ENCODE assay signal across 25 cellular contexts in genomic region chr4:41524446-41524845, GRCh38. TPM values are rescaled to one million over a fixed set of nuclear protein-coding genes. Genes with fewer than 3 reads are reported as not detected.
DNase-seq lines count a peak whose midpoint lies in the region; ATAC-seq and TF ChIP-seq lines count a peak whose summit lies in the region.
"Had no signal": no experiment of that assay in that cellular context is flagged by ENCODE, and none has a peak within 500 bp of the region (broad histone marks: within the 10 kb centered on the region; RNA-seq: fewer than 3 reads in every experiment).

No MANE protein-coding gene starts in this region.

- intact Hi-C loops in Calu3 (cut with micrococcal nuclease; ENCODE audit: unreplicated experiment): no loop called here
- intact Hi-C loops in naive thymus-derived CD4-positive, alpha-beta T cell (cut with micrococcal nuclease): no loop called here

- H2AFZ ChIP-seq in SK-N-SH (ENCODE audit: low read depth): no peak overlapping the region

- TF ChIP-seq RAD21 in SK-N-SH (IDR thresholded peaks at IDR 0.05; ENCODE audit: low read length): no peak

- no TSS peak for BruUV-seq in Calu3 (replicated peaks; lab: Mats Ljungman, UMichigan)

- TF ChIP-seq CTCF in Calu3 (IDR thresholded peaks at IDR 0.05; ENCODE audit: unreplicated experiment) (no peak), SK-N-SH (IDR thresholded peaks at IDR 0.05) (no peak), nephron progenitor cell (IDR thresholded peaks at IDR 0.05) (no peak)

- TF ChIP-seq EP300 in SK-N-SH (IDR thresholded peaks at IDR 0.05; ENCODE audit: borderline replicate concordance in 1 of 2, low read depth in 1 of 2, low read length in 1 of 2): no peak

- H3K36me3 Mint-ChIP-seq in Calu3 (ENCODE audit: insufficient read depth, unreplicated experiment) (peaks cover 23% of the 10 kb centered on the region), nephron progenitor cell (ENCODE audit: low read depth) (peaks cover 11% of the 10 kb centered on the region)
- no peaks in the 10 kb centered on the region for H3K36me3 Mint-ChIP-seq in naive thymus-derived CD8-positive, alpha-beta T cell
- no peaks in the 10 kb centered on the region for H3K36me3 Mint-ChIP-seq in naive thymus-derived CD4-positive, alpha-beta T cell
- H3K36me3 Mint-ChIP-seq: activated naive CD4-positive, alpha-beta T cell treated with anti-CD3 and anti-CD28 coated beads, Interleukin-2, amount 10 ng/mL, durations not matched to agents 7 days and 5 days; naive B cell had no signal

- H3K27me3 Mint-ChIP-seq in Calu3 (ENCODE audit: unreplicated experiment) (no peaks in the 10 kb centered on the region), nephron progenitor cell (ENCODE audit: low read depth, poor library complexity) (no peaks in the 10 kb centered on the region)
- peaks cover 0 to 9% (median 0%) of the 10 kb centered on the region in 5 donors for H3K27me3 Mint-ChIP-seq in naive thymus-derived CD8-positive, alpha-beta T cell
- H3K27me3 Mint-ChIP-seq in naive thymus-derived CD4-positive, alpha-beta T cell: peaks cover 0 to 6% (median 0%) of the 10 kb centered on the region in 5 donors
- H3K27me3 Mint-ChIP-seq: activated naive CD4-positive, alpha-beta T cell treated with anti-CD3 and anti-CD28 coated beads, Interleukin-2, amount 10 ng/mL, durations not matched to agents 7 days and 5 days; effector memory CD8-positive, alpha-beta T cell; naive B cell had no signal

- no peaks in the 10 kb centered on the region for H3K27me3 ChIP-seq in SK-N-SH (ENCODE audit: insufficient read depth)
- no peaks in the 10 kb centered on the region for H3K27me3 ChIP-seq in naive thymus-derived CD4-positive, alpha-beta T cell (ENCODE audit: control insufficient read depth in 2 of 2, insufficient read depth in 2 of 2, low read length in 2 of 2)
- H3K27me3 ChIP-seq: breast epithelium, esophagus squamous epithelium, tibial nerve had no signal

- H3K9me3 ChIP-seq in SK-N-SH: no peaks in the 10 kb centered on the region
- H3K9me3 ChIP-seq in naive thymus-derived CD4-positive, alpha-beta T cell (ENCODE audit: control insufficient read depth in 2 of 3, low read length in 3 of 3): no peaks in the 10 kb centered on the region
- H3K9me3 ChIP-seq: breast epithelium, esophagus squamous epithelium, tibial nerve had no signal

- H3K4me3 Mint-ChIP-seq in Calu3 (ENCODE audit: low read depth, unreplicated experiment): no peak overlapping the region
- no peak overlapping the region for H3K4me3 Mint-ChIP-seq in nephron progenitor cell
- no peak overlapping the region for H3K4me3 Mint-ChIP-seq in naive thymus-derived CD8-positive, alpha-beta T cell
- H3K4me3 Mint-ChIP-seq in naive thymus-derived CD4-positive, alpha-beta T cell: no peak overlapping the region
- H3K4me3 Mint-ChIP-seq: activated naive CD4-positive, alpha-beta T cell treated with anti-CD3 and anti-CD28 coated beads, Interleukin-2, amount 10 ng/mL, durations not matched to agents 7 days and 5 days; activated T-helper 1 cell treated with anti-CD3 and anti-CD28 coated beads, Interleukin-12 subunit alpha, Interleukin-12 subunit beta, Interleukin-2, Interleukin-4 antibody, amounts not matched to agents 30 ng/mL and 10 ng/mL and 1 ng/mL, durations not matched to agents 14 hours and 24 hours and 36 hours; effector memory CD8-positive, alpha-beta T cell; H9; naive B cell had no signal

- H3K4me3 ChIP-seq in SK-N-SH (ENCODE audit: low read depth in 2 of 2, low read length in 1 of 2): no peak overlapping the region
- H3K4me3 ChIP-seq in naive thymus-derived CD4-positive, alpha-beta T cell (ENCODE audit: low read length): no peak overlapping the region
- H3K4me3 ChIP-seq: breast epithelium, esophagus squamous epithelium, tibial nerve had no signal

- H4K20me1 ChIP-seq in SK-N-SH (ENCODE audit: insufficient read depth): no peaks in the 10 kb centered on the region

- H3K36me3 ChIP-seq in SK-N-SH (replicated peaks in 1 of 2; ENCODE audit: control insufficient read depth in 1 of 2, insufficient read depth in 2 of 2, low read length in 1 of 2): no peaks in the 10 kb centered on the region
- no peaks in the 10 kb centered on the region for H3K36me3 ChIP-seq in naive thymus-derived CD4-positive, alpha-beta T cell (ENCODE audit: control insufficient read depth in 2 of 3, insufficient read depth in 3 of 3, low read length in 3 of 3)
- H3K36me3 ChIP-seq: breast epithelium, esophagus squamous epithelium, tibial nerve had no signal

- H3K27ac ChIP-seq in SK-N-SH (ENCODE audit: low read depth in 2 of 2, low read length in 1 of 2): no peak overlapping the region
- no peak overlapping the region for H3K27ac ChIP-seq in naive thymus-derived CD4-positive, alpha-beta T cell (ENCODE audit: low read depth, low read length)
- H3K27ac ChIP-seq: breast epithelium, esophagus squamous epithelium had no signal

- H3K9me2 ChIP-seq in SK-N-SH: no peaks in the 10 kb centered on the region

- H3K9me3 Mint-ChIP-seq in Calu3 (ENCODE audit: low read depth, unreplicated experiment) (peaks cover 4% of the 10 kb centered on the region), nephron progenitor cell (no peaks in the 10 kb centered on the region)
- H3K9me3 Mint-ChIP-seq in naive thymus-derived CD8-positive, alpha-beta T cell: peaks cover 0 to 2% (median 0%) of the 10 kb centered on the region in 9 donors
- H3K9me3 Mint-ChIP-seq in naive thymus-derived CD4-positive, alpha-beta T cell: peaks cover 0 to 16% (median 0%) of the 10 kb centered on the region in 11 donors
- H3K9me3 Mint-ChIP-seq: activated naive CD4-positive, alpha-beta T cell treated with anti-CD3 and anti-CD28 coated beads, Interleukin-2, amount 10 ng/mL, durations not matched to agents 7 days and 5 days; activated T-helper 1 cell treated with anti-CD3 and anti-CD28 coated beads, Interleukin-12 subunit alpha, Interleukin-12 subunit beta, Interleukin-2, Interleukin-4 antibody, amounts not matched to agents 30 ng/mL and 10 ng/mL and 1 ng/mL, durations not matched to agents 14 hours and 24 hours and 36 hours; H9 had no signal

- DNase-seq in Calu3 (no peak), HEK293T (ENCODE audit: extremely low spot score) (no peak), SK-N-SH (peak; percentile 26), nephron progenitor cell (no peak), glomerular visceral epithelial cell (ENCODE audit: extremely low spot score) (no peak)
- DNase-seq in naive thymus-derived CD8-positive, alpha-beta T cell: no peak
- DNase-seq in naive thymus-derived CD4-positive, alpha-beta T cell: no peak
- DNase-seq: activated CD4-positive, CD25-positive, alpha-beta regulatory T cell; activated naive CD4-positive, alpha-beta T cell treated with anti-CD3 and anti-CD28 coated beads, Interleukin-2, amount 10 ng/mL, durations not matched to agents 7 days and 5 days; C1 segment of cervical spinal cord; effector memory CD8-positive, alpha-beta T cell; esophagus squamous epithelium; hippocampal formation; Kasumi-1; naive B cell; NCI-H2171 treated with DMSO at 0.1 percent for 48 hours; NCI-H510A treated with DMSO at 0.1 percent for 48 hours; SIG-M5; stimulated activated CD4-positive, alpha-beta T cell treated with anti-CD3 and anti-CD28 coated beads, Interleukin-2, amount 100 ng/mL, for 24 hours had no signal

- WGBS in SK-N-SH (ENCODE audit: low lambda C conversion rate): 43% methylated on average over 4 of the region's 4 CpGs

- H3K9ac ChIP-seq in SK-N-SH: no peak overlapping the region

- H3K27ac Mint-ChIP-seq in Calu3 (ENCODE audit: unreplicated experiment) (peak overlapping the region; percentile 92), nephron progenitor cell (peak overlapping the region; percentile 14)
- no peak overlapping the region for H3K27ac Mint-ChIP-seq in naive thymus-derived CD8-positive, alpha-beta T cell
- no peak overlapping the region for H3K27ac Mint-ChIP-seq in naive thymus-derived CD4-positive, alpha-beta T cell
- H3K27ac Mint-ChIP-seq: activated naive CD4-positive, alpha-beta T cell treated with anti-CD3 and anti-CD28 coated beads, Interleukin-2, amount 10 ng/mL, durations not matched to agents 7 days and 5 days; activated T-helper 1 cell treated with anti-CD3 and anti-CD28 coated beads, Interleukin-12 subunit alpha, Interleukin-12 subunit beta, Interleukin-2, Interleukin-4 antibody, amounts not matched to agents 30 ng/mL and 10 ng/mL and 1 ng/mL, durations not matched to agents 14 hours and 24 hours and 36 hours; effector memory CD8-positive, alpha-beta T cell; naive B cell had no signal

- CTCF ChIA-PET in Calu3 (lab: Charles Lee): no interaction called here
- CTCF ChIA-PET in HEK293T (lab: Yijun Ruan, JAX): no interaction called here
- CTCF ChIA-PET in SK-N-SH (lab: Yijun Ruan, JAX): no interaction called here
- CTCF ChIA-PET in naive thymus-derived CD4-positive, alpha-beta T cell (lab: Charles Lee): no interaction called here

- H3K4me2 ChIP-seq in SK-N-SH: no peak overlapping the region

- H3K4me1 ChIP-seq in SK-N-SH (ENCODE audit: control insufficient read depth in 1 of 2, insufficient read depth in 2 of 2, low read depth in 1 of 2, low read length in 1 of 2): peaks cover 0 to 4% of the 10 kb centered on the region in 2 experiments; a peak in 1 of 4 replicates
- no peaks in the 10 kb centered on the region for H3K4me1 ChIP-seq in naive thymus-derived CD4-positive, alpha-beta T cell (ENCODE audit: control insufficient read depth in 2 of 2, insufficient read depth in 2 of 2, low read length in 2 of 2)
- H3K4me1 ChIP-seq: breast epithelium, esophagus squamous epithelium had no signal

- peaks cover 35% of the 10 kb centered on the region for H3K4me1 Mint-ChIP-seq in Calu3 (ENCODE audit: low read depth, unreplicated experiment)
- peaks cover 37% of the 10 kb centered on the region for H3K4me1 Mint-ChIP-seq in nephron progenitor cell
- H3K4me1 Mint-ChIP-seq in naive thymus-derived CD8-positive, alpha-beta T cell: no peaks in the 10 kb centered on the region
- H3K4me1 Mint-ChIP-seq in naive thymus-derived CD4-positive, alpha-beta T cell: no peaks in the 10 kb centered on the region
- H3K4me1 Mint-ChIP-seq: activated naive CD4-positive, alpha-beta T cell treated with anti-CD3 and anti-CD28 coated beads, Interleukin-2, amount 10 ng/mL, durations not matched to agents 7 days and 5 days; naive B cell had no signal

- H3K79me2 ChIP-seq in SK-N-SH (ENCODE audit: insufficient read depth): no peaks in the 10 kb centered on the region

- no peaks in the 10 kb centered on the region for H3F3A ChIP-seq in SK-N-SH (replicated peaks; ENCODE audit: insufficient read depth)

- POLR2A ChIA-PET in HEK293T (lab: Yijun Ruan, JAX): no interaction called here
- POLR2A ChIA-PET in SK-N-SH (lab: Yijun Ruan, JAX): no interaction called here
- POLR2A ChIA-PET in naive thymus-derived CD8-positive, alpha-beta T cell (lab: Charles Lee): no interaction called here
- POLR2A ChIA-PET in naive thymus-derived CD4-positive, alpha-beta T cell (lab: Charles Lee): no interaction called here

- no peak for ATAC-seq in naive thymus-derived CD8-positive, alpha-beta T cell
- no peak for ATAC-seq in naive thymus-derived CD4-positive, alpha-beta T cell
- ATAC-seq: effector memory CD8-positive, alpha-beta T cell; Panc1 had no signal

RNA-seq across cellular contexts. Expression of gene LIMCH1, which starts 13.5 kb away (rescaled TPM):
- total RNA-seq in Calu3 (2022): 53.9 and 78.7 TPM in 2 replicates
- 1.2 and 1.3 TPM in 2 replicates for polyA plus RNA-seq in SK-N-SH (2012; rRNA removed)
- polyA plus RNA-seq in SK-N-SH (2012; cell fraction: cytosol; rRNA removed): 0.82 and 1.2 TPM in 2 replicates
- 4.3 and 6.5 TPM in 2 replicates for polyA plus RNA-seq in SK-N-SH (2012; cell fraction: nucleus; rRNA removed)
- total RNA-seq in naive thymus-derived CD8-positive, alpha-beta T cell: not detected
- polyA plus RNA-seq in naive thymus-derived CD8-positive, alpha-beta T cell: not detected
- total RNA-seq in naive thymus-derived CD4-positive, alpha-beta T cell: 1 to 10 TPM in 1 of 5 experiments, under 1 TPM in 1, not detected in 3; 0.05 to 1.2 TPM
- polyA plus RNA-seq in naive thymus-derived CD4-positive, alpha-beta T cell: not detected
- total RNA-seq: activated T-helper 1 cell treated with anti-CD3 and anti-CD28 coated beads, Interleukin-12 subunit alpha, Interleukin-12 subunit beta, Interleukin-2, Interleukin-4 antibody, amounts not matched to agents 30 ng/mL and 10 ng/mL and 1 ng/mL, durations not matched to agents 14 hours and 24 hours and 36 hours; T-helper 1 cell treated with Interleukin-12 subunit alpha and Interleukin-12 subunit beta and Interleukin-4 antibody, amounts not matched to agents 30 ng/mL and 1 ng/mL, for 36 hours had no signal

Comparison
In these comparisons a context has a peak if more than half of its experiments do, and no peak if none do; other contexts are left out.
1. H3K27ac Mint-ChIP-seq: peak in Calu3 (single experiment) and nephron progenitor cell (single experiment); none in naive thymus-derived CD8-positive, alpha-beta T cell (0 of 10) and naive thymus-derived CD4-positive, alpha-beta T cell (0 of 9).
2. RNA of gene LIMCH1, which starts 13.5 kb away (total RNA-seq): 53.9 to 78.7 TPM in Calu3; not detected in naive thymus-derived CD8-positive, alpha-beta T cell and 0.05 to 1.2 TPM in naive thymus-derived CD4-positive, alpha-beta T cell; every median in the first group is over 10 times any median in the second.